Comparison of ENCODE assay signal across 8 cellular contexts in the genomic region with DNA sequence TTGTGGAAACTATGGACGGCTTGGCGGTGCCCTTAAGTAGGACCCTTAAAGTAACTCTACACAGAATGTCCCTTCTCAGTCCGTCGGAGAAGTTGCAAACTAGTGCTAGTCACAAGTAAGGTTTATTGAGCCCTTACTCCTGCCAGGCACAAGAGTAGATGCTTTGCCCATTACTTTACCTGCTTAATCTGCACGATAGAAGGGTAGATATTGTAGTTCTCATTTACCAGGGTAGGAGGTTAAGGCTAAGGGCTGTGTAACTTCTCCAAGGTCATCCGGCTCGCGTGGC. TPM values are rescaled to one million over a fixed set of nuclear protein-coding genes. Genes with fewer than 3 reads are reported as not detected.
DNase-seq lines count a peak whose midpoint lies in the region; ATAC-seq and TF ChIP-seq lines count a peak whose summit lies in the region.

No MANE protein-coding gene starts in this region.

- peaks cover 3 to 19% (median 14%) of the 10 kb centered on the region in 4 donors for H3K4me1 Mint-ChIP-seq in naive thymus-derived CD8-positive, alpha-beta T cell

- H3K18ac ChIP-seq in IMR-90 (ENCODE audit: low read depth, low read length) = no peak overlapping the region

- H4K20me1 ChIP-seq in DND-41 (ENCODE audit: insufficient read depth, low read length) (no peaks in the 10 kb centered on the region), IMR-90 (ENCODE audit: insufficient read depth, low read length) (no peaks in the 10 kb centered on the region)

- H3K27ac ChIP-seq in DND-41 (ENCODE audit: low read length) = no peak overlapping the region
- H3K27ac ChIP-seq in IMR-90 (ENCODE audit: insufficient read depth, low read length) = no peak overlapping the region
- H3K27ac ChIP-seq in colonic mucosa = no peak overlapping the region

- no peak overlapping the region for H2BK120ac ChIP-seq in IMR-90 (ENCODE audit: low read depth, low read length)

- H3K23ac ChIP-seq in IMR-90 (ENCODE audit: low read depth, low read length) = peak overlapping the region; percentile 63

- no peak overlapping the region for H3K4ac ChIP-seq in IMR-90 (ENCODE audit: low read depth, low read length)

- H3K9ac ChIP-seq in DND-41 (ENCODE audit: low read depth, low read length) = peak overlapping the region; percentile 51
- H3K9ac ChIP-seq in IMR-90 (ENCODE audit: low read depth, low read length) = 0 out of 2 replicates have a peak overlapping the region, but pooled peaks have one; percentile 2
- H3K9ac ChIP-seq in colonic mucosa (ENCODE audit: low read depth in 2 of 2, low read length in 2 of 2) = peak overlapping the region in 1 of 2 donors; percentile 38

- H2AK9ac ChIP-seq in IMR-90 (replicated peaks; ENCODE audit: low read depth, low read length, poor library complexity) = no peak overlapping the region

- H4K8ac ChIP-seq in IMR-90 (ENCODE audit: low read depth in 2 of 2, low read length in 2 of 2) = no peak overlapping the region

- no CpG with 5 or more reads among the region's 8 CpGs for WGBS in IMR-90 (ENCODE audit: extremely low coverage in 2 of 2, insufficient read length in 1 of 2), 2 experiments

- H4K91ac ChIP-seq in IMR-90 (ENCODE audit: insufficient read depth, low read depth, low read length) = no peak overlapping the region

- in situ Hi-C loops in IMR-90 (cut with MboI; ENCODE audit: low sequenced_read_pairs) = no loop called here

- intact Hi-C loops in IMR-90 (cut with micrococcal nuclease) (no loop called here), colonic mucosa (cut with DNase I) (no loop called here)

- H3K36me3 Mint-ChIP-seq in naive thymus-derived CD8-positive, alpha-beta T cell = peaks cover 0 to 2% (median 0%) of the 10 kb centered on the region in 3 donors

- peaks cover 49% of the 10 kb centered on the region for H3K27me3 ChIP-seq in DND-41 (ENCODE audit: insufficient read depth, low read length, poor library complexity)
- peaks cover 30% of the 10 kb centered on the region for H3K27me3 ChIP-seq in IMR-90 (ENCODE audit: control insufficient read depth, insufficient read depth, low read length)
- H3K27me3 ChIP-seq in colonic mucosa = peaks cover 23% of the 10 kb centered on the region

- no peaks in the 10 kb centered on the region for H3K36me3 ChIP-seq in DND-41 (ENCODE audit: insufficient read depth, low read length)
- H3K36me3 ChIP-seq in IMR-90 (ENCODE audit: control insufficient read depth, insufficient read depth, low read length) = no peaks in the 10 kb centered on the region
- no peaks in the 10 kb centered on the region for H3K36me3 ChIP-seq in colonic mucosa

- H3K79me1 ChIP-seq in IMR-90 (ENCODE audit: low read depth in 1 of 2, low read length in 2 of 2) = no peaks in the 10 kb centered on the region

- BruUV-seq in IMR-90 (replicated peaks; lab: Mats Ljungman, UMichigan) = no TSS peak

- H2AFZ ChIP-seq in DND-41 (ENCODE audit: low read depth, low read length) = peak overlapping the region; percentile 80
- peak overlapping the region; percentile 88 for H2AFZ ChIP-seq in IMR-90 (replicated peaks; ENCODE audit: low read length, poor library complexity)

- H3K14ac ChIP-seq in IMR-90 (replicated peaks; ENCODE audit: low read depth, low read length) = peak overlapping the region; percentile 7; the same call in 1 of the 2 replicates

- CTCF ChIA-PET in IMR-90 (lab: Yijun Ruan, JAX) = no interaction called here

- TF ChIP-seq POLR2A in IMR-90 (IDR thresholded peaks at IDR 0.05; ENCODE audit: low read depth, low read length) = no peak

- H2AK5ac ChIP-seq in IMR-90 (ENCODE audit: low read depth, low read length) = no peak overlapping the region; the same call in 1 of the 2 replicates

- H3K4me1 ChIP-seq in DND-41 (ENCODE audit: insufficient read depth, low read length) (peaks cover 18% of the 10 kb centered on the region), IMR-90 (ENCODE audit: control insufficient read depth, insufficient read depth, low read length) (peaks cover 3% of the 10 kb centered on the region; the same call in 1 of the 2 replicates), colonic mucosa (no peaks in the 10 kb centered on the region)

- peaks cover 4% of the 10 kb centered on the region; the same call in 1 of the 2 replicates for H3K9me1 ChIP-seq in IMR-90 (ENCODE audit: insufficient read depth, low read length)

- no peaks in the 10 kb centered on the region for H3K9me3 Mint-ChIP-seq in naive thymus-derived CD8-positive, alpha-beta T cell

- no peak overlapping the region for H2BK20ac ChIP-seq in IMR-90 (ENCODE audit: low read depth, low read length)

- peak overlapping the region; percentile 2 to 58; a peak in 3 of 4 replicates for H3K4me3 ChIP-seq in DND-41 (ENCODE audit: low read depth in 1 of 2, low read length in 2 of 2)
- peak overlapping the region; percentile 53 for H3K4me3 ChIP-seq in IMR-90 (ENCODE audit: insufficient read depth, low read depth, low read length)
- H3K4me3 ChIP-seq in colonic mucosa = peak overlapping the region; percentile 89

- dilution Hi-C loops in IMR-90 (cut with HindIII; ENCODE audit: low sequenced_read_pairs, unreplicated experiment) = no loop called here

- no peak overlapping the region for H3K56ac ChIP-seq in IMR-90 (ENCODE audit: extremely low read depth, insufficient read depth, low read length)

- TF ChIP-seq CTCF in DND-41 (IDR thresholded peaks at IDR 0.05; ENCODE audit: borderline replicate concordance, extremely low read depth, low read length, poor library complexity, severe bottlenecking) (no peak), IMR-90 (conservative IDR thresholded peaks at IDR 0.05; ENCODE audit: low read depth, low read length) (no peak), colonic mucosa (IDR thresholded peaks at IDR 0.05) (no peak)

- H3K4me2 ChIP-seq in DND-41 (ENCODE audit: insufficient read depth, low read length) = peak overlapping the region; percentile 98
- peak overlapping the region; percentile 100 for H3K4me2 ChIP-seq in IMR-90 (ENCODE audit: low read depth, low read length)

- ATAC-seq in DND-41 (ENCODE audit: insufficient read depth, low read depth) (no peak; the same call in 2 of the 3 replicates), IMR-90 (ENCODE audit: low read depth) (no peak), GM21367 (IDR thresholded peaks at IDR 0.05; ENCODE audit: unreplicated experiment) (no peak), GM19467 (IDR thresholded peaks at IDR 0.05; ENCODE audit: unreplicated experiment) (no peak)
- peak in 1 of 2 donors; percentile 13 for ATAC-seq in naive thymus-derived CD8-positive, alpha-beta T cell

- peak overlapping the region; percentile 67 to 85 (median 80) for H3K4me3 Mint-ChIP-seq in naive thymus-derived CD8-positive, alpha-beta T cell

- peaks cover 31 to 85% (median 51%) of the 10 kb centered on the region in 5 donors for H3K27me3 Mint-ChIP-seq in naive thymus-derived CD8-positive, alpha-beta T cell

- no peak overlapping the region for H2BK5ac ChIP-seq in IMR-90 (ENCODE audit: low read depth, low read length, poor library complexity, severe bottlenecking)

- no peak overlapping the region for H2BK15ac ChIP-seq in IMR-90 (ENCODE audit: low read depth, low read length)

- no peak overlapping the region for H4K5ac ChIP-seq in IMR-90 (ENCODE audit: low read depth, low read length)

- TF ChIP-seq RAD21 in IMR-90 (IDR thresholded peaks at IDR 0.05; ENCODE audit: low read length) = no peak

- POLR2A ChIA-PET in IMR-90 (lab: Charles Lee; ENCODE audit: unreplicated experiment) = no interaction called here
- POLR2A ChIA-PET in naive thymus-derived CD8-positive, alpha-beta T cell (lab: Charles Lee) = no interaction called here

- H3K27ac Mint-ChIP-seq in naive thymus-derived CD8-positive, alpha-beta T cell = no peak overlapping the region

- H3K9me3 ChIP-seq in DND-41 (ENCODE audit: insufficient read depth, low read length, severe bottlenecking) = no peaks in the 10 kb centered on the region
- H3K9me3 ChIP-seq in IMR-90 (ENCODE audit: control insufficient read depth, insufficient read depth, low read length) = no peaks in the 10 kb centered on the region
- no peaks in the 10 kb centered on the region for H3K9me3 ChIP-seq in colonic mucosa

- no peak for DNase-seq in DND-41
- DNase-seq in IMR-90 = no peak
- no peak for DNase-seq in colonic mucosa
- DNase-seq in naive thymus-derived CD8-positive, alpha-beta T cell = no peak
- no peak for DNase-seq in C1 segment of cervical spinal cord (lab: John Stamatoyannopoulos, UW)
- no peak for DNase-seq in GOT3 (lab: John Stamatoyannopoulos, UW)

- H3K79me2 ChIP-seq in DND-41 (ENCODE audit: insufficient read depth, low read length) = no peaks in the 10 kb centered on the region

TF ChIP-seq in IMR-90, 13 proteins besides CTCF, POLR2A, EP300 and RAD21 (continues in another document):
- no peak for TF ChIP-seq CHD1 (IDR thresholded peaks at IDR 0.05; ENCODE audit: low read depth, low read length)
- no peak for TF ChIP-seq MXI1 (IDR thresholded peaks at IDR 0.05; ENCODE audit: borderline replicate concordance, low read depth, low read length)
- no peak for TF ChIP-seq MAZ (IDR thresholded peaks at IDR 0.05; ENCODE audit: borderline replicate concordance, low read depth, low read length)
- no peak for TF ChIP-seq MAFK (IDR thresholded peaks at IDR 0.05; ENCODE audit: low read depth, low read length)
- no peak for TF ChIP-seq FOS (IDR thresholded peaks at IDR 0.05; ENCODE audit: low read depth, low read length)
- TF ChIP-seq CEBPB (IDR thresholded peaks at IDR 0.05; ENCODE audit: low read depth, low read length) = no peak
- TF ChIP-seq, protein P1, sequence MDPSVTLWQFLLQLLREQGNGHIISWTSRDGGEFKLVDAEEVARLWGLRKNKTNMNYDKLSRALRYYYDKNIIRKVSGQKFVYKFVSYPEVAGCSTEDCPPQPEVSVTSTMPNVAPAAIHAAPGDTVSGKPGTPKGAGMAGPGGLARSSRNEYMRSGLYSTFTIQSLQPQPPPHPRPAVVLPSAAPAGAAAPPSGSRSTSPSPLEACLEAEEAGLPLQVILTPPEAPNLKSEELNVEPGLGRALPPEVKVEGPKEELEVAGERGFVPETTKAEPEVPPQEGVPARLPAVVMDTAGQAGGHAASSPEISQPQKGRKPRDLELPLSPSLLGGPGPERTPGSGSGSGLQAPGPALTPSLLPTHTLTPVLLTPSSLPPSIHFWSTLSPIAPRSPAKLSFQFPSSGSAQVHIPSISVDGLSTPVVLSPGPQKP (IDR thresholded peaks at IDR 0.05; ENCODE audit: borderline replicate concordance, low read depth, low read length) = no peak

RNA-seq across cellular contexts. Expression of a gene that starts 0.5 kb away (rescaled TPM):
- total RNA-seq in IMR-90 (2012; rRNA removed) = 4.4 and 5.6 TPM in 2 replicates
- 4.1 and 4.6 TPM in 2 replicates for polyA plus RNA-seq in IMR-90 (2012; rRNA removed)
- polyA plus RNA-seq in IMR-90 (2012; cell fraction: cytosol; rRNA removed) = 2.0 and 3.0 TPM in 2 replicates
- polyA plus RNA-seq in IMR-90 (2012; cell fraction: nucleus; rRNA removed; ENCODE audit: low replicate concordance) = 0.53 and 1.8 TPM in 2 replicates
- total RNA-seq in colonic mucosa = 1 to 10 TPM in 1 of 2 donors, under 1 TPM in 1; 0.57 to 2.8 TPM
- total RNA-seq in naive thymus-derived CD8-positive, alpha-beta T cell = not detected
- not detected for polyA plus RNA-seq in naive thymus-derived CD8-positive, alpha-beta T cell

RNA-seq across cellular contexts. Expression of a gene that starts 47.4 kb away (rescaled TPM):
- total RNA-seq in IMR-90 (2012; rRNA removed) (46.4 and 71.0 TPM in 2 replicates), colonic mucosa (10 to 100 TPM; 45.9 to 61.4 TPM)
- 55.4 and 71.7 TPM in 2 replicates for polyA plus RNA-seq in IMR-90 (2012; rRNA removed)
- polyA plus RNA-seq in IMR-90 (2012; cell fraction: cytosol; rRNA removed) = 18.0 and 49.2 TPM in 2 replicates
- polyA plus RNA-seq in IMR-90 (2012; cell fraction: nucleus; rRNA removed; ENCODE audit: low replicate concordance) = 8.8 and 52.7 TPM in 2 replicates
- 10 to 100 TPM; 54.9 to 69.5 TPM for total RNA-seq in naive thymus-derived CD8-positive, alpha-beta T cell
- polyA plus RNA-seq in naive thymus-derived CD8-positive, alpha-beta T cell = 10 to 100 TPM; 80.3 to 87.2 (median 84.7) TPM

Comparison
In these comparisons a context has a peak if more than half of its experiments do, and no peak if none do; other contexts are left out.
1. H3K4me3 ChIP-seq: peak in every context shown above with its lines; median percentile 89 in colonic mucosa; 53 in IMR-90; 30 in DND-41.